Comparison of ENCODE assay signal across 10 cellular contexts in genomic region chr17:3529817-3530741, GRCh38. TPM values are rescaled to one million over a fixed set of nuclear protein-coding genes. Genes with fewer than 3 reads are reported as not detected.
A peak's percentile ranks its signal among the peaks of the same experiment; 100 is the strongest.
DNase-seq lines count a peak whose midpoint lies in the region; ATAC-seq and TF ChIP-seq lines count a peak whose summit lies in the region.
"Had no signal": no experiment of that assay in that cellular context is flagged by ENCODE, and none has a peak within 500 bp of the region (broad histone marks: within the 10 kb centered on the region; RNA-seq: fewer than 3 reads in every experiment).

No MANE protein-coding gene starts in this region.

- ATAC-seq in WTC11 (peak; percentile 75), Right ventricle myocardium superior (ENCODE audit: poor library complexity) (peak; percentile 92), mucosa of descending colon (peak; percentile 41)

- TF ChIP-seq CTCF in WTC11 (IDR thresholded peaks at IDR 0.05) (no peak), mucosa of descending colon (IDR thresholded peaks at IDR 0.05) (no peak)

- H3K4me1 Mint-ChIP-seq in WTC11 = peaks cover 25% of the 10 kb centered on the region
- H3K4me1 Mint-ChIP-seq in activated T-helper 2 cell treated with anti-CD3 and anti-CD28 coated beads, Interferon-gamma antibody, Interleukin-2, Interleukin-4, amounts not matched to agents 10 μg/mL and 5 μg/mL and 100 μg/mL, durations not matched to agents 14 hours and 24 hours and 36 hours (ENCODE audit: low read depth) = peaks cover 5% of the 10 kb centered on the region

- CTCF ChIA-PET in WTC11 (lab: Charles Lee) = interaction anchor here (1.0 kb wide), 2 partner anchors 72 to 482 kb away, joined by 3 read pairs; no protein-coding TSS in a partner anchor

- peaks cover 6% of the 10 kb centered on the region for H3K4me1 ChIP-seq in mucosa of descending colon (ENCODE audit: low read depth)
- no peaks in the 10 kb centered on the region for H3K4me1 ChIP-seq in urinary bladder (ENCODE audit: insufficient read depth)

- 27% methylated on average over 32 of the region's 32 CpGs for WGBS in urinary bladder

- H3K36me3 Mint-ChIP-seq in WTC11 = no peaks in the 10 kb centered on the region
- H3K36me3 Mint-ChIP-seq in activated T-helper 2 cell treated with anti-CD3 and anti-CD28 coated beads, Interferon-gamma antibody, Interleukin-2, Interleukin-4, amounts not matched to agents 10 μg/mL and 5 μg/mL and 100 μg/mL, durations not matched to agents 14 hours and 24 hours and 36 hours (ENCODE audit: low read depth) = no peaks in the 10 kb centered on the region

- H3K4me3 Mint-ChIP-seq in WTC11 = no peak overlapping the region
- H3K4me3 Mint-ChIP-seq in activated T-helper 2 cell treated with anti-CD3 and anti-CD28 coated beads, Interferon-gamma antibody, Interleukin-2, Interleukin-4, amounts not matched to agents 10 μg/mL and 5 μg/mL and 100 μg/mL, durations not matched to agents 14 hours and 24 hours and 36 hours (ENCODE audit: low read depth) = no peak overlapping the region
- H3K4me3 Mint-ChIP-seq: activated CD4-positive, alpha-beta memory T cell treated with anti-CD3 and anti-CD28 coated beads, Interleukin-2, amount 10 ng/mL, durations not matched to agents 7 days and 5 days; dendritic cell treated with granulocyte-macrophage colony-stimulating factor and Interleukin-4, amounts not matched to agents 40 ng/mL and 50 ng/mL, for 4 days had no signal

- peak; percentile 50 for DNase-seq in WTC11 (ENCODE audit: low spot score)
- peak; percentile 92 for DNase-seq in Right ventricle myocardium superior
- peak in 1 of 3 donors; percentile 39 for DNase-seq in mucosa of descending colon
- DNase-seq in Kasumi-1 (lab: John Stamatoyannopoulos, UW) = no peak
- DNase-seq in activated T-helper 2 cell treated with anti-CD3 and anti-CD28 coated beads, Interferon-gamma antibody, Interleukin-2, Interleukin-4, amounts not matched to agents 10 μg/mL and 5 μg/mL and 100 μg/mL, durations not matched to agents 14 hours and 24 hours and 36 hours (ENCODE audit: low spot score) = no peak
- DNase-seq in GM19238 (ENCODE audit: insufficient read length, low spot score) = no peak
- DNase-seq: activated CD4-positive, alpha-beta memory T cell treated with anti-CD3 and anti-CD28 coated beads, Interleukin-2, amount 10 ng/mL, durations not matched to agents 7 days and 5 days; mammary epithelial cell had no signal

- H3K4me3 ChIP-seq in mucosa of descending colon (no peak overlapping the region), urinary bladder (ENCODE audit: low read depth, low read length) (no peak overlapping the region)

- H3K27ac ChIP-seq in urinary bladder (ENCODE audit: low read depth) = peak overlapping the region; percentile 57

- H3K9me3 ChIP-seq in mucosa of descending colon = no peaks in the 10 kb centered on the region

- H3K36me3 ChIP-seq in mucosa of descending colon (ENCODE audit: low read depth) (no peaks in the 10 kb centered on the region), urinary bladder (ENCODE audit: insufficient read depth) (no peaks in the 10 kb centered on the region)

- POLR2A ChIA-PET in WTC11 (lab: Charles Lee) = no interaction called here

- H3K27ac Mint-ChIP-seq in WTC11 = no peak overlapping the region
- H3K27ac Mint-ChIP-seq in activated T-helper 2 cell treated with anti-CD3 and anti-CD28 coated beads, Interferon-gamma antibody, Interleukin-2, Interleukin-4, amounts not matched to agents 10 μg/mL and 5 μg/mL and 100 μg/mL, durations not matched to agents 14 hours and 24 hours and 36 hours = no peak overlapping the region
- H3K27ac Mint-ChIP-seq: activated CD4-positive, alpha-beta memory T cell treated with anti-CD3 and anti-CD28 coated beads, Interleukin-2, amount 10 ng/mL, durations not matched to agents 7 days and 5 days; dendritic cell treated with granulocyte-macrophage colony-stimulating factor and Interleukin-4, amounts not matched to agents 40 ng/mL and 50 ng/mL, for 4 days had no signal

- H3K27me3 Mint-ChIP-seq in WTC11 (ENCODE audit: low read depth) = no peaks in the 10 kb centered on the region; the same call in 1 of the 2 replicates
- no peaks in the 10 kb centered on the region for H3K27me3 Mint-ChIP-seq in activated T-helper 2 cell treated with anti-CD3 and anti-CD28 coated beads, Interferon-gamma antibody, Interleukin-2, Interleukin-4, amounts not matched to agents 10 μg/mL and 5 μg/mL and 100 μg/mL, durations not matched to agents 14 hours and 24 hours and 36 hours (ENCODE audit: low read depth)
- H3K27me3 Mint-ChIP-seq: activated CD4-positive, alpha-beta memory T cell treated with anti-CD3 and anti-CD28 coated beads, Interleukin-2, amount 10 ng/mL, durations not matched to agents 7 days and 5 days had no signal

- intact Hi-C loops in Right ventricle myocardium superior (cut with DNase I) = no loop called here
- intact Hi-C loops in mucosa of descending colon (cut with DNase I, micrococcal nuclease) = no loop called here
- intact Hi-C loops in activated T-helper 2 cell treated with anti-CD3 and anti-CD28 coated beads, Interferon-gamma antibody, Interleukin-2, Interleukin-4, amounts not matched to agents 10 μg/mL and 5 μg/mL and 100 μg/mL, durations not matched to agents 14 hours and 24 hours and 36 hours (cut with micrococcal nuclease) = no loop called here

- H3K9me3 Mint-ChIP-seq in WTC11 = no peaks in the 10 kb centered on the region; the same call in 1 of the 2 replicates
- no peaks in the 10 kb centered on the region for H3K9me3 Mint-ChIP-seq in activated T-helper 2 cell treated with anti-CD3 and anti-CD28 coated beads, Interferon-gamma antibody, Interleukin-2, Interleukin-4, amounts not matched to agents 10 μg/mL and 5 μg/mL and 100 μg/mL, durations not matched to agents 14 hours and 24 hours and 36 hours
- H3K9me3 Mint-ChIP-seq: activated CD4-positive, alpha-beta memory T cell treated with anti-CD3 and anti-CD28 coated beads, Interleukin-2, amount 10 ng/mL, durations not matched to agents 7 days and 5 days; dendritic cell treated with granulocyte-macrophage colony-stimulating factor and Interleukin-4, amounts not matched to agents 40 ng/mL and 50 ng/mL, for 4 days had no signal

TF ChIP-seq in WTC11, 78 proteins besides CTCF, POLR2A, EP300 and RAD21:
- TF ChIP-seq FOXP1 (CRISPR knock-in tag; IDR thresholded peaks at IDR 0.05; ENCODE audit: borderline replicate concordance) (peak; percentile 35; the same call in 1 of the 2 replicates), JUN (CRISPR knock-in tag; IDR thresholded peaks at IDR 0.05) (no peak), TEAD1 (CRISPR knock-in tag; IDR thresholded peaks at IDR 0.05) (peak; percentile 83; the same call in 1 of the 2 replicates), MAX (CRISPR knock-in tag; IDR thresholded peaks at IDR 0.05) (peak; percentile 51; the same call in 1 of the 2 replicates), NR2C2 (CRISPR knock-in tag; IDR thresholded peaks at IDR 0.05) (no peak), GRHL2 (CRISPR knock-in tag; IDR thresholded peaks at IDR 0.05; ENCODE audit: insufficient replicate concordance, severe bottlenecking) (no peak)

RNA-seq across cellular contexts. Expression of gene TRPV3, which starts 27.5 kb away (rescaled TPM):
- total RNA-seq in WTC11 (2021) = 0.35 to 0.82 TPM (median 0.53 TPM) in 3 replicates
- total RNA-seq in Right ventricle myocardium superior = 1.0 TPM
- total RNA-seq in mucosa of descending colon = 10 to 100 TPM in 1 of 3 donors, 1 to 10 TPM in 2; 7.7 to 17.8 (median 8.6) TPM
- 5.1 TPM for total RNA-seq in urinary bladder
- 0.80 TPM for polyA plus RNA-seq in urinary bladder
- 0.46 and 0.92 TPM in 2 replicates for total RNA-seq in activated T-helper 2 cell treated with anti-CD3 and anti-CD28 coated beads, Interferon-gamma antibody, Interleukin-2, Interleukin-4, amounts not matched to agents 10 μg/mL and 5 μg/mL and 100 μg/mL, durations not matched to agents 14 hours and 24 hours and 36 hours

RNA-seq across cellular contexts. Expression of gene ASPA, which starts 54.3 kb away (rescaled TPM):
- 0.04 TPM in 1 of 3 replicates, not detected in the others for total RNA-seq in WTC11 (2021)
- 2.5 TPM for total RNA-seq in Right ventricle myocardium superior
- 1 to 10 TPM; 3.5 to 6.6 (median 3.7) TPM for total RNA-seq in mucosa of descending colon
- total RNA-seq in urinary bladder = 44.9 TPM
- polyA plus RNA-seq in urinary bladder = 2.8 TPM
- total RNA-seq in activated T-helper 2 cell treated with anti-CD3 and anti-CD28 coated beads, Interferon-gamma antibody, Interleukin-2, Interleukin-4, amounts not matched to agents 10 μg/mL and 5 μg/mL and 100 μg/mL, durations not matched to agents 14 hours and 24 hours and 36 hours = not detected in 2 replicates
- total RNA-seq: activated CD4-positive, alpha-beta memory T cell treated with anti-CD3 and anti-CD28 coated beads, Interleukin-2, amount 10 ng/mL, durations not matched to agents 7 days and 5 days had no signal

RNA-seq across cellular contexts. Expression of gene SPATA22, which starts 58.5 kb away (rescaled TPM):
- total RNA-seq in WTC11 (2021) (not detected in 3 replicates), Right ventricle myocardium superior (0.51 TPM), mucosa of descending colon (1 to 10 TPM in 1 of 3 donors, not detected in 2; 1.1 TPM), urinary bladder (1.0 TPM)
- polyA plus RNA-seq in urinary bladder = 0.23 TPM
- not detected in 2 replicates for total RNA-seq in activated T-helper 2 cell treated with anti-CD3 and anti-CD28 coated beads, Interferon-gamma antibody, Interleukin-2, Interleukin-4, amounts not matched to agents 10 μg/mL and 5 μg/mL and 100 μg/mL, durations not matched to agents 14 hours and 24 hours and 36 hours
- total RNA-seq: activated CD4-positive, alpha-beta memory T cell treated with anti-CD3 and anti-CD28 coated beads, Interleukin-2, amount 10 ng/mL, durations not matched to agents 7 days and 5 days had no signal
- polyA plus RNA-seq: mammary epithelial cell had no signal

Comparison
In these comparisons a context has a peak if more than half of its experiments do, and no peak if none do; other contexts are left out.
1. ATAC-seq: peak in every context shown above with its lines; median percentile 92 in Right ventricle myocardium superior; 75 in WTC11; 41 in mucosa of descending colon.
2. DNase-seq: peak in WTC11 (single experiment) and Right ventricle myocardium superior (single experiment); none in Kasumi-1 (0 of 2), activated T-helper 2 cell treated with anti-CD3 and anti-CD28 coated beads, Interferon-gamma antibody, Interleukin-2, Interleukin-4, amounts not matched to agents 10 μg/mL and 5 μg/mL and 100 μg/mL, durations not matched to agents 14 hours and 24 hours and 36 hours (single experiment) and GM19238 (single experiment).